In the genomic region with DNA sequence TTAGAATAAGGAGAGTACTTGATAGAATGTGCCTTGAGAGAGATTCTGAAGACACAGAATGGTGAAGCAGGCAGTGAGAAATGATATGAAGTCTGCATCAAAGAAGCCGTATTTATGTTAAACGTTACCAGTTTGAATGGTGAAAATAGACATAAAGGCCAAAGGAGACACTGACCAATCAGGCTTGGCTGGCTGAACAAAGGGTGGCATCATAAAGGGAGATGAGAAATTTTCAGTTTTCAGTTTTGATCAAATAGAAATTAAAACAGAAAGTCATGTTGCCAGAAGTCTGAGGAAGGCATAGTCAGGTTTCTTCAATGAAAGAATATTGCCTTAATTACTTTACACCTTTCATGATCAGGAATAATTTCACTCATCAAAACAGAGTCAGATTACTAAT, we compare ENCODE assay signal across 1 cellular context.
TF ChIP-seq lines count a peak whose summit lies in the region.

No MANE protein-coding gene starts in this region.

TF ChIP-seq in WTC11, 78 proteins besides CTCF, POLR2A, EP300 and RAD21 (continued from another document):
- no peak for TF ChIP-seq FOXP1 (CRISPR knock-in tag; IDR thresholded peaks at IDR 0.05; ENCODE audit: borderline replicate concordance)
- TF ChIP-seq, protein P1, sequence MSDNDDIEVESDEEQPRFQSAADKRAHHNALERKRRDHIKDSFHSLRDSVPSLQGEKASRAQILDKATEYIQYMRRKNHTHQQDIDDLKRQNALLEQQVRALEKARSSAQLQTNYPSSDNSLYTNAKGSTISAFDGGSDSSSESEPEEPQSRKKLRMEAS (CRISPR knock-in tag; IDR thresholded peaks at IDR 0.05): no peak
- no peak for TF ChIP-seq HMGA2 (CRISPR knock-in tag; IDR thresholded peaks at IDR 0.05)
- no peak for TF ChIP-seq ZNF138 (CRISPR knock-in tag; conservative IDR thresholded peaks at IDR 0.05)
TF ChIP-seq in WTC11: peak in this region for 0.
